In genomic region chr6:163539101-163539762, GRCh38 we compare ENCODE assay signal across 19 cellular contexts.
DNase-seq lines count a peak whose midpoint lies in the region; ATAC-seq and TF ChIP-seq lines count a peak whose summit lies in the region.
"Had no signal": no experiment of that assay in that cellular context is flagged by ENCODE, and none has a peak within 500 bp of the region (broad histone marks: within the 10 kb centered on the region; RNA-seq: fewer than 3 reads in every experiment).

No MANE protein-coding gene starts in this region.

- no peaks in the 10 kb centered on the region for H3K36me3 ChIP-seq in body of pancreas (replicated peaks in 1 of 2; ENCODE audit: insufficient read depth in 1 of 2, low read depth in 2 of 2)
- H3K36me3 ChIP-seq in upper lobe of right lung = peaks cover 14% of the 10 kb centered on the region
- H3K36me3 ChIP-seq: BE2C had no signal

- intact Hi-C loops in body of pancreas (cut with DNase I) (no loop called here), posterior vena cava (cut with DNase I) (no loop called here), upper lobe of right lung (cut with DNase I) (no loop called here)

- TF ChIP-seq POLR2A in body of pancreas (IDR thresholded peaks at IDR 0.05) = no peak

- peak overlapping the region; percentile 51; the same call in 1 of the 2 replicates for H3K27ac ChIP-seq in C4-2B
- H3K27ac ChIP-seq in body of pancreas = peak overlapping the region in 1 of 4 donors; percentile 41
- no peak overlapping the region for H3K27ac ChIP-seq in upper lobe of right lung
- H3K27ac ChIP-seq: SJCRH30 had no signal

- H3K4me1 ChIP-seq in body of pancreas (peaks cover 28% of the 10 kb centered on the region), upper lobe of right lung (no peaks in the 10 kb centered on the region)
- H3K4me1 ChIP-seq: BE2C had no signal

- H3K9me3 ChIP-seq in body of pancreas (no peaks in the 10 kb centered on the region), upper lobe of right lung (no peaks in the 10 kb centered on the region)
- H3K9me3 ChIP-seq: BE2C, SJCRH30 had no signal

- H3K4me3 ChIP-seq in body of pancreas (no peak overlapping the region), upper lobe of right lung (no peak overlapping the region)
- H3K4me3 ChIP-seq: SJCRH30 had no signal

- no peak for DNase-seq in GM13976 (ENCODE audit: low spot score)
- DNase-seq in body of pancreas = peak in 2 of 4 donors; percentile 14 to 37
- no peak for DNase-seq in left lobe of liver (ENCODE audit: low spot score)
- DNase-seq in AML-193 (lab: John Stamatoyannopoulos, UW) = no peak
- DNase-seq in posterior vena cava (ENCODE audit: low spot score) = no peak
- no peak for DNase-seq in upper lobe of right lung
- DNase-seq: BE2C; CD8-positive, alpha-beta memory T cell; GF-D8; NCI-H1436; NCI-H2029; NCI-H2171; NCI-H446 treated with DMSO at 0.1 percent for 48 hours; NCI-H748 treated with DMSO at 0.1 percent for 48 hours; OCI-M1; RPMI8226; SJCRH30 had no signal

- TF ChIP-seq CTCF in C4-2B (conservative IDR thresholded peaks at IDR 0.05) = no peak
- peak; percentile 14 for TF ChIP-seq CTCF in GM13976 (IDR thresholded peaks at IDR 0.05; ENCODE audit: borderline replicate concordance, control extremely low read depth, extremely low read depth, insufficient read depth, missing control alignments)
- TF ChIP-seq CTCF in body of pancreas (IDR thresholded peaks at IDR 0.05) = no peak
- no peak for TF ChIP-seq CTCF in upper lobe of right lung (IDR thresholded peaks at IDR 0.05)

- in situ Hi-C loops in GM13976 (cut with MboI; ENCODE audit: low sequenced_read_pairs, unreplicated experiment) = no loop called here

- WGBS in body of pancreas, 2 donors = 47 to 51% methylated on average over 5 of the region's 5 CpGs

- no peaks in the 10 kb centered on the region for H3K27me3 ChIP-seq in body of pancreas
- no peaks in the 10 kb centered on the region for H3K27me3 ChIP-seq in upper lobe of right lung
- H3K27me3 ChIP-seq: BE2C, SJCRH30 had no signal

- peak; percentile 52 for ATAC-seq in body of pancreas
- peak; percentile 87 for ATAC-seq in left lobe of liver
- ATAC-seq in GM18909 (IDR thresholded peaks at IDR 0.05; ENCODE audit: poor library complexity, unreplicated experiment) = no peak
- no peak for ATAC-seq in upper lobe of right lung

Comparison
In these comparisons a context has a peak if more than half of its experiments do, and no peak if none do; other contexts are left out.
1. ATAC-seq: peak in body of pancreas (single experiment) and left lobe of liver (single experiment); none in GM18909 (single experiment) and upper lobe of right lung (single experiment).